In the genomic region with DNA sequence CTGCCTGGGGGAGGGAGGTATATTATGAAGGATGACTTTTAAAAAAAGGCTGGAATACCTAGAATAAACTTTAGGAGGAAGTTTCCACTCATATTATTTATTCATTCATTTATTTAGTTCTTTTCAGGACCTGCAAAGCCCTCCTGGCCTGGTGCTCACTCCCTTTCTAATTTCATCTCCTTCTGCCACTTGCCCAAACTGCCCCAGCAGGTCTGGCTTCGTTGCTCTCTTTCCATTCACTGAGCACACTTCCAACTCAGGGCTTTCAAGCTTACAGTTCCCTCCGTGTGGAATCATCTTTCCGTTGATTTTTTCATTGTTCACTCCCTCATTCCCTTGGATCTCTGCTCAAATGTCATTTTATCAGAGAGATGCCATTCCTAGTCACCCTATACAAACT, we compare ENCODE assay signal across 26 cellular contexts.
"Had no signal": no experiment of that assay in that cellular context is flagged by ENCODE, and none has a peak within 500 bp of the region (broad histone marks: within the 10 kb centered on the region; RNA-seq: fewer than 3 reads in every experiment).

No MANE protein-coding gene starts in this region.

- H3K4me3 ChIP-seq: adrenal gland, breast epithelium, dorsolateral prefrontal cortex, esophagus squamous epithelium, heart right ventricle, stomach, suprapubic skin, transverse colon, uterus had no signal

- H3K4me1 ChIP-seq: breast epithelium, transverse colon, uterus had no signal

- H3K9me3 Mint-ChIP-seq: activated T-helper 17 cell treated with anti-CD3 and anti-CD28 coated beads, Interleukin-2, amount 50 U/mL, for 72 hours; central memory CD8-positive, alpha-beta T cell; natural killer cell treated with Interleukin-12 subunit alpha and Interleukin-12 subunit beta and Interleukin-15 and Interleukin-18, amount 100 ng/mL, for 72 hours; stimulated activated effector memory CD8-positive, alpha-beta T cell treated with anti-CD3 and anti-CD28 coated beads, Interleukin-12 subunit alpha, Interleukin-12 subunit beta, amount 100 ng/mL, for 72 hours had no signal

- H3K36me3 Mint-ChIP-seq: activated CD8-positive, alpha-beta memory T cell treated with anti-CD3 and anti-CD28 coated beads, Interleukin-2, amount 10 ng/mL, durations not matched to agents 7 days and 5 days; natural killer cell treated with Interleukin-12 subunit alpha and Interleukin-12 subunit beta and Interleukin-15 and Interleukin-18, amount 100 ng/mL, for 72 hours; stimulated activated effector memory CD8-positive, alpha-beta T cell treated with anti-CD3 and anti-CD28 coated beads, Interleukin-12 subunit alpha, Interleukin-12 subunit beta, amount 100 ng/mL, for 72 hours had no signal

- H3K4me3 Mint-ChIP-seq: activated CD4-positive, alpha-beta T cell treated with anti-CD3 and anti-CD28 coated beads, Interleukin-2, amount 10 ng/mL, durations not matched to agents 7 days and 5 days; activated CD8-positive, alpha-beta memory T cell treated with anti-CD3 and anti-CD28 coated beads, Interleukin-2, amount 10 ng/mL, durations not matched to agents 7 days and 5 days; activated CD8-positive, alpha-beta T cell treated with anti-CD3 and anti-CD28 coated beads for 36 hours; activated naive CD8-positive, alpha-beta T cell; activated T-helper 17 cell treated with anti-CD3 and anti-CD28 coated beads, Interleukin-2, amount 50 U/mL, for 72 hours; central memory CD8-positive, alpha-beta T cell; natural killer cell treated with Interleukin-12 subunit alpha and Interleukin-12 subunit beta and Interleukin-15 and Interleukin-18, amount 100 ng/mL, for 72 hours; stimulated activated effector memory CD8-positive, alpha-beta T cell treated with anti-CD3 and anti-CD28 coated beads, Interleukin-12 subunit alpha, Interleukin-12 subunit beta, amount 100 ng/mL, for 72 hours had no signal

- H3K27me3 Mint-ChIP-seq: activated CD8-positive, alpha-beta memory T cell treated with anti-CD3 and anti-CD28 coated beads, Interleukin-2, amount 10 ng/mL, durations not matched to agents 7 days and 5 days; activated CD8-positive, alpha-beta T cell treated with anti-CD3 and anti-CD28 coated beads for 36 hours; activated naive CD8-positive, alpha-beta T cell; activated T-helper 17 cell treated with anti-CD3 and anti-CD28 coated beads, Interleukin-2, amount 50 U/mL, for 72 hours; central memory CD8-positive, alpha-beta T cell; natural killer cell treated with Interleukin-12 subunit alpha and Interleukin-12 subunit beta and Interleukin-15 and Interleukin-18, amount 100 ng/mL, for 72 hours had no signal

- H3K4me1 Mint-ChIP-seq: activated CD4-positive, alpha-beta T cell treated with anti-CD3 and anti-CD28 coated beads, Interleukin-2, amount 10 ng/mL, durations not matched to agents 7 days and 5 days; activated CD8-positive, alpha-beta memory T cell treated with anti-CD3 and anti-CD28 coated beads, Interleukin-2, amount 10 ng/mL, durations not matched to agents 7 days and 5 days; activated T-helper 17 cell treated with anti-CD3 and anti-CD28 coated beads, Interleukin-2, amount 50 U/mL, for 72 hours; central memory CD8-positive, alpha-beta T cell; stimulated activated effector memory CD8-positive, alpha-beta T cell treated with anti-CD3 and anti-CD28 coated beads, Interleukin-12 subunit alpha, Interleukin-12 subunit beta, amount 100 ng/mL, for 72 hours had no signal

- DNase-seq: activated CD4-positive, alpha-beta T cell treated with anti-CD3 and anti-CD28 coated beads, Interleukin-2, amount 10 ng/mL, durations not matched to agents 7 days and 5 days; activated CD4-positive, CD25-positive, alpha-beta regulatory T cell treated with anti-CD3 and anti-CD28 coated beads, Interleukin-2, amount 50 U/mL, for 72 hours; activated CD8-positive, alpha-beta memory T cell treated with anti-CD3 and anti-CD28 coated beads, Interleukin-2, amount 10 ng/mL, durations not matched to agents 7 days and 5 days; activated CD8-positive, alpha-beta T cell treated with anti-CD3 and anti-CD28 coated beads for 36 hours; activated naive CD4-positive, alpha-beta T cell; adrenal gland; dorsolateral prefrontal cortex; esophagus squamous epithelium; heart right ventricle; islet precursor cell; left colon; nucleus accumbens; small intestine; stimulated activated CD4-positive, alpha-beta T cell treated with anti-CD3 and anti-CD28 coated beads, Interleukin-2, amount 100 ng/mL, for 24 hours; stomach; SW 1271; T-helper 2 cell; transverse colon; uterus had no signal

- H3K27me3 ChIP-seq: adrenal gland, breast epithelium, dorsolateral prefrontal cortex, esophagus squamous epithelium, heart right ventricle, stomach, suprapubic skin, transverse colon, uterus had no signal

- H3K27ac Mint-ChIP-seq: activated CD4-positive, alpha-beta T cell treated with anti-CD3 and anti-CD28 coated beads, Interleukin-2, amount 10 ng/mL, durations not matched to agents 7 days and 5 days; activated CD8-positive, alpha-beta memory T cell treated with anti-CD3 and anti-CD28 coated beads, Interleukin-2, amount 10 ng/mL, durations not matched to agents 7 days and 5 days; activated CD8-positive, alpha-beta T cell treated with anti-CD3 and anti-CD28 coated beads for 36 hours; activated naive CD8-positive, alpha-beta T cell; activated T-helper 17 cell treated with anti-CD3 and anti-CD28 coated beads, Interleukin-2, amount 50 U/mL, for 72 hours; natural killer cell treated with Interleukin-12 subunit alpha and Interleukin-12 subunit beta and Interleukin-15 and Interleukin-18, amount 100 ng/mL, for 72 hours; stimulated activated effector memory CD8-positive, alpha-beta T cell treated with anti-CD3 and anti-CD28 coated beads, Interleukin-12 subunit alpha, Interleukin-12 subunit beta, amount 100 ng/mL, for 72 hours had no signal

- H3K9me3 ChIP-seq: adrenal gland, suprapubic skin, transverse colon, uterus had no signal

- H3K36me3 ChIP-seq: adrenal gland, breast epithelium, esophagus squamous epithelium, heart right ventricle, stomach, suprapubic skin, transverse colon, uterus had no signal

- H3K27ac ChIP-seq: dorsolateral prefrontal cortex, esophagus squamous epithelium, stomach, suprapubic skin, transverse colon had no signal
